Comparison of ENCODE assay signal across 19 cellular contexts in the genomic region with DNA sequence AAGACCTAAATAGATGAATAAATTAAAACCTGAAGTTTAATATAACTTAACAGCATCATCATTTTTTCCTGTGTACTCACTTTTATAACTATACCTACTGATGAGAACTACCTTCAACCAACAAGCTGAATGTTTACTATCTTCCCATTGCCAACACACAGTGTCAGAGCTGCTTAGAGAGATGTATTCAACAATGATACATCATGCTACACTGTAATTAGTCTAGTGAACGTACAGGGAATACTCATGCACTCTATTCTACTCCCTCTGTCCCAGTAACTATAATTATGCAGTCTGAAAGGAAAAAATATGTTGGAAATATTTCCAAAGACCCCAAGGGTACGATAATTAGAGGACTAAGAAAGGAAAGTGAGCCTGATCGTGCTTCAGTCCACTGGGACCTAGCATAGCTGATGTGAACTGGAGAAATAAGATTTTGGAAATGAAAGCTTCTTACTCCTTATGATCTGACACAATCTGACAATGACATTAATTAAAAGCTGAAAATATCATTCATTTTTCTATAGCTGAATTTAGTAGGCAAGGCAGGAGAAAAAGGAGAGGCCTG. TPM values are rescaled to one million over a fixed set of nuclear protein-coding genes. Genes with fewer than 3 reads are reported as not detected.
"Had no signal": no experiment of that assay in that cellular context is flagged by ENCODE, and none has a peak within 500 bp of the region (broad histone marks: within the 10 kb centered on the region; RNA-seq: fewer than 3 reads in every experiment).

No MANE protein-coding gene starts in this region.

- H3K36me3 ChIP-seq: esophagus muscularis mucosa, gastroesophageal sphincter, neural progenitor cell, ovary, stomach, thyroid gland had no signal

- H3K27me3 Mint-ChIP-seq: type B pancreatic cell had no signal

- H3K4me3 Mint-ChIP-seq: effector memory CD8-positive, alpha-beta T cell; naive thymus-derived CD4-positive, alpha-beta T cell; neural progenitor cell; type B pancreatic cell had no signal

- H3K4me2 ChIP-seq: neural progenitor cell had no signal

- H3K9ac ChIP-seq: neural progenitor cell had no signal

- H3K27me3 ChIP-seq: esophagus muscularis mucosa, gastroesophageal sphincter, neural progenitor cell, ovary, stomach, thyroid gland had no signal

- H3K36me3 Mint-ChIP-seq: naive thymus-derived CD4-positive, alpha-beta T cell; neural progenitor cell; type B pancreatic cell had no signal

- H3K4me1 Mint-ChIP-seq: naive thymus-derived CD4-positive, alpha-beta T cell had no signal

- H3K4me1 ChIP-seq: esophagus muscularis mucosa, gastroesophageal sphincter, neural progenitor cell, thyroid gland had no signal

- DNase-seq: effector memory CD8-positive, alpha-beta T cell; kidney; left cardiac atrium; mammary epithelial cell; naive thymus-derived CD4-positive, alpha-beta T cell; nucleus accumbens; ovary; right cardiac atrium; small intestine; stimulated activated CD4-positive, alpha-beta T cell treated with anti-CD3 and anti-CD28 coated beads, Interleukin-12 subunit alpha, Interleukin-12 subunit beta, amount 100 ng/mL, for 4 hours; stimulated activated naive CD4-positive, alpha-beta T cell; stomach; thyroid gland had no signal

- H3K4me3 ChIP-seq: esophagus muscularis mucosa, gastroesophageal sphincter, neural progenitor cell, ovary, stomach, thyroid gland had no signal

- H3K9me3 ChIP-seq: esophagus muscularis mucosa, gastroesophageal sphincter, ovary, stomach, thyroid gland had no signal

- H3K9me3 Mint-ChIP-seq: effector memory CD8-positive, alpha-beta T cell; neural progenitor cell had no signal

- H2AFZ ChIP-seq: neural progenitor cell had no signal

- H3K27ac Mint-ChIP-seq: effector memory CD8-positive, alpha-beta T cell; naive thymus-derived CD4-positive, alpha-beta T cell; neural progenitor cell; type B pancreatic cell had no signal

- ATAC-seq: effector memory CD8-positive, alpha-beta T cell; gastroesophageal sphincter; naive thymus-derived CD4-positive, alpha-beta T cell; right cardiac atrium had no signal

- H3K27ac ChIP-seq: epithelial cell of prostate, esophagus muscularis mucosa, gastroesophageal sphincter, neural progenitor cell, ovary, stomach, thyroid gland had no signal

RNA-seq across cellular contexts. Expression of gene FSIP1, which starts 36.9 kb away (rescaled TPM):
- total RNA-seq: mesenteric fat pad had no signal
